Comparison of ENCODE assay signal across 14 cellular contexts in genomic region chr11:112322173-112322813, GRCh38.
DNase-seq lines count a peak whose midpoint lies in the region; ATAC-seq and TF ChIP-seq lines count a peak whose summit lies in the region.
"Had no signal": no experiment of that assay in that cellular context is flagged by ENCODE, and none has a peak within 500 bp of the region (broad histone marks: within the 10 kb centered on the region; RNA-seq: fewer than 3 reads in every experiment).

No MANE protein-coding gene starts in this region.

- H3K36me3 ChIP-seq in SJCRH30 (no peaks in the 10 kb centered on the region), thyroid gland (no peaks in the 10 kb centered on the region)
- H3K36me3 ChIP-seq: tibial nerve had no signal

- no peak for ATAC-seq in activated CD4-positive, CD25-positive, alpha-beta regulatory T cell treated with anti-CD3 and anti-CD28 coated beads, Interleukin-2, amount 50 U/mL, for 24 hours
- ATAC-seq in left colon (no peak), HG03439 (IDR thresholded peaks at IDR 0.05; ENCODE audit: unreplicated experiment) (no peak)
- ATAC-seq: activated CD8-positive, alpha-beta memory T cell treated with anti-CD3 and anti-CD28 coated beads, Interleukin-2, amount 10 ng/mL, durations not matched to agents 7 days and 5 days had no signal

- WGBS in thyroid gland, 2 donors = 83 to 87% methylated on average over 9 of the region's 9 CpGs

- TF ChIP-seq CTCF in HL-60 (IDR thresholded peaks at IDR 0.05; ENCODE audit: insufficient read depth, low read length) (no peak), thyroid gland (IDR thresholded peaks at IDR 0.05) (no peak)

- H3K27ac ChIP-seq in HL-60 (replicated peaks) = peak overlapping the region; percentile 30
- H3K27ac ChIP-seq in SJCRH30 = 0 out of 2 replicates have a peak overlapping the region, but pooled peaks have one; percentile 46
- peak overlapping the region; percentile 73 to 85 (median 77) for H3K27ac ChIP-seq in thyroid gland
- H3K27ac ChIP-seq: tibial nerve had no signal

- H3K27me3 ChIP-seq in HL-60 (ENCODE audit: insufficient read depth, poor library complexity, severe bottlenecking) (no peaks in the 10 kb centered on the region), SJCRH30 (no peaks in the 10 kb centered on the region), thyroid gland (no peaks in the 10 kb centered on the region)
- H3K27me3 ChIP-seq: tibial nerve had no signal

- TF ChIP-seq POLR2A in thyroid gland (IDR thresholded peaks at IDR 0.05) = no peak

- H3K4me1 ChIP-seq in SJCRH30 (peaks cover 26% of the 10 kb centered on the region), thyroid gland (peaks cover 24 to 35% of the 10 kb centered on the region in 2 donors)

- DNase-seq in HL-60 (ENCODE audit: low read depth in 1 of 2, low spot score in 1 of 2) (no peak), SJCRH30 (no peak), left kidney (ENCODE audit: low read depth, low spot score) (peak; percentile 63), thyroid gland (no peak), KG1 (lab: John Stamatoyannopoulos, UW) (no peak), left colon (no peak)
- DNase-seq: activated B cell treated with CpG ODN at 0.5 μM for 24 hours; activated CD8-positive, alpha-beta memory T cell treated with anti-CD3 and anti-CD28 coated beads, Interleukin-2, amount 10 ng/mL, durations not matched to agents 7 days and 5 days; activated gamma-delta T cell; aorta had no signal

- no peak overlapping the region for H3K4me3 ChIP-seq in HL-60 (replicated peaks; ENCODE audit: insufficient read depth, low read length)
- H3K4me3 ChIP-seq in SJCRH30 = no peak overlapping the region
- H3K4me3 ChIP-seq in thyroid gland (replicated peaks in 1 of 3) = no peak overlapping the region
- H3K4me3 ChIP-seq: K562, tibial nerve had no signal

- H3K9me3 ChIP-seq in SJCRH30 (replicated peaks) (no peaks in the 10 kb centered on the region), thyroid gland (no peaks in the 10 kb centered on the region)

- intact Hi-C loops in thyroid gland (cut with DNase I) (no loop called here), left colon (cut with DNase I, micrococcal nuclease) (no loop called here)
